ENCODE assay signal across 8 cellular contexts in genomic region chr19:19406878-19407639, GRCh38. TPM values are rescaled to one million over a fixed set of nuclear protein-coding genes. Genes with fewer than 3 reads are reported as not detected.
A peak's percentile ranks its signal among the peaks of the same experiment; 100 is the strongest.
DNase-seq lines count a peak whose midpoint lies in the region; ATAC-seq, FAIRE-seq and TF ChIP-seq lines count a peak whose summit lies in the region.

No MANE protein-coding gene starts in this region.

- H3K36me3 ChIP-seq in MM.1S (replicated peaks; ENCODE audit: insufficient read depth, low read length): no peaks in the 10 kb centered on the region

- TF ChIP-seq CTCF in MM.1S (IDR thresholded peaks at IDR 0.05; ENCODE audit: low read length) (peak; percentile 71), epithelial cell of proximal tubule (conservative IDR thresholded peaks at IDR 0.05; ENCODE audit: low read depth, low read length) (peak; percentile 57), nephron (IDR thresholded peaks at IDR 0.05; ENCODE audit: unreplicated experiment in 3 of 3) (peak in 2 of 3 experiments; percentile 9 to 14)
- TF ChIP-seq CTCF in activated CD8-positive, alpha-beta T cell treated with anti-CD3 and anti-CD28 coated beads for 36 hours (IDR thresholded peaks at IDR 0.05): no peak

- POLR2A ChIA-PET in activated CD8-positive, alpha-beta T cell treated with anti-CD3 and anti-CD28 coated beads for 36 hours (lab: Charles Lee): interaction anchor here (0.7 to 5.4 kb wide), 10 partner anchors 10 to 84 kb away, joined by 3 to 32 read pairs (median 7); no protein-coding TSS in a partner anchor

- H3K27ac Mint-ChIP-seq in activated CD8-positive, alpha-beta T cell treated with anti-CD3 and anti-CD28 coated beads for 36 hours: peak overlapping the region; percentile 95
- peak overlapping the region; percentile 95 to 97 (median 96) for H3K27ac Mint-ChIP-seq in nephron

- CTCF ChIA-PET in activated CD8-positive, alpha-beta T cell treated with anti-CD3 and anti-CD28 coated beads for 36 hours (lab: Charles Lee): interaction anchor here (0.9 to 3.2 kb wide), 11 partner anchors 9 to 214 kb away, joined by 3 to 24 read pairs (median 4); partner anchors contain the start of genes NDUFA13 and TSSK6

- H3K9ac ChIP-seq in MM.1S (ENCODE audit: low read length): peak overlapping the region; percentile 48; the same call in 1 of the 2 replicates

- peaks cover 33% of the 10 kb centered on the region for H4K20me1 ChIP-seq in MM.1S (ENCODE audit: insufficient read depth, low read length)

- H3K79me2 ChIP-seq in MM.1S (ENCODE audit: low read length): peaks cover 72% of the 10 kb centered on the region

- DNase-seq in SKM-1 treated with dmso at 0.1 percent for 144 hours (lab: John Stamatoyannopoulos, UW; ENCODE audit: unreplicated experiment): peak; percentile 5
- DNase-seq in SKM-1 (lab: John Stamatoyannopoulos, UW; ENCODE audit: unreplicated experiment): no peak
- DNase-seq in MM.1S: peak; percentile 79
- peak; percentile 75 for DNase-seq in activated CD8-positive, alpha-beta T cell treated with anti-CD3 and anti-CD28 coated beads for 36 hours
- DNase-seq in epithelial cell of proximal tubule (ENCODE audit: low read depth): no peak
- peak; percentile 16 for DNase-seq in urothelium cell line (ENCODE audit: low spot score)

- H3K4me3 Mint-ChIP-seq in activated CD8-positive, alpha-beta T cell treated with anti-CD3 and anti-CD28 coated beads for 36 hours: peak overlapping the region; percentile 97
- H3K4me3 Mint-ChIP-seq in nephron: peak overlapping the region; percentile 98 to 100 (median 100)

- H3K4me1 ChIP-seq in MM.1S (ENCODE audit: low read length): peaks cover 12% of the 10 kb centered on the region

- peaks cover 22% of the 10 kb centered on the region for H3K36me3 Mint-ChIP-seq in activated CD8-positive, alpha-beta T cell treated with anti-CD3 and anti-CD28 coated beads for 36 hours (ENCODE audit: low read depth)
- H3K36me3 Mint-ChIP-seq in nephron (ENCODE audit: low read depth): no peaks in the 10 kb centered on the region

- H3K27me3 ChIP-seq in MM.1S (replicated peaks; ENCODE audit: insufficient read depth, low read length): no peaks in the 10 kb centered on the region

- H3K4me3 ChIP-seq in MM.1S (ENCODE audit: low read length): peak overlapping the region; percentile 82
- peak overlapping the region; percentile 74 for H3K4me3 ChIP-seq in epithelial cell of proximal tubule (ENCODE audit: low read depth, low read length)

- no peaks in the 10 kb centered on the region for H3K9me3 ChIP-seq in MM.1S (replicated peaks; ENCODE audit: insufficient read depth, low read length)

- H3K4me2 ChIP-seq in MM.1S (ENCODE audit: low read depth, low read length): peak overlapping the region; percentile 98

- intact Hi-C loops in activated CD8-positive, alpha-beta T cell treated with anti-CD3 and anti-CD28 coated beads for 36 hours (cut with micrococcal nuclease): loop anchor here (2.0 to 5.0 kb wide), 2 partner anchors 50 to 82 kb away; no protein-coding TSS in a partner anchor

- FAIRE-seq in urothelium cell line (lab: Jason Lieb, UNC): no peak

- peak; percentile 45 for ATAC-seq in activated CD8-positive, alpha-beta T cell treated with anti-CD3 and anti-CD28 coated beads for 36 hours
- ATAC-seq in HG03460 (IDR thresholded peaks at IDR 0.05; ENCODE audit: unreplicated experiment): no peak

- peak overlapping the region; percentile 25; the same call in 1 of the 2 replicates for H2AFZ ChIP-seq in MM.1S (ENCODE audit: low read length)

- H3K9me2 ChIP-seq in MM.1S (replicated peaks; ENCODE audit: insufficient read depth, low read length): no peaks in the 10 kb centered on the region

- H3F3A ChIP-seq in MM.1S (ENCODE audit: insufficient read depth, low read length): peaks cover 16% of the 10 kb centered on the region

- no peaks in the 10 kb centered on the region for H3K9me3 Mint-ChIP-seq in activated CD8-positive, alpha-beta T cell treated with anti-CD3 and anti-CD28 coated beads for 36 hours
- no peaks in the 10 kb centered on the region for H3K9me3 Mint-ChIP-seq in nephron

- H3K4me1 Mint-ChIP-seq in activated CD8-positive, alpha-beta T cell treated with anti-CD3 and anti-CD28 coated beads for 36 hours (ENCODE audit: low read depth): peaks cover 78% of the 10 kb centered on the region
- H3K4me1 Mint-ChIP-seq in nephron: peaks cover 63% of the 10 kb centered on the region

- H3K27ac ChIP-seq in MM.1S (ENCODE audit: low read length): peak overlapping the region; percentile 31; the same call in 1 of the 2 replicates

- no peaks in the 10 kb centered on the region for H3K27me3 Mint-ChIP-seq in activated CD8-positive, alpha-beta T cell treated with anti-CD3 and anti-CD28 coated beads for 36 hours
- no peaks in the 10 kb centered on the region for H3K27me3 Mint-ChIP-seq in nephron (ENCODE audit: low read depth)

RNA-seq across cellular contexts. Expression of gene GATAD2A, which starts 1.6 kb away (rescaled TPM):
- total RNA-seq in activated CD8-positive, alpha-beta T cell treated with anti-CD3 and anti-CD28 coated beads for 36 hours: 100 to 1,000 TPM; 132 to 136 TPM
- 86.2 and 118 TPM in 2 replicates for total RNA-seq in epithelial cell of proximal tubule

Comparison
In these comparisons a context has a peak if more than half of its experiments do, and no peak if none do; other contexts are left out.
1. DNase-seq: peak in SKM-1 treated with dmso at 0.1 percent for 144 hours (single experiment), MM.1S (single experiment), activated CD8-positive, alpha-beta T cell treated with anti-CD3 and anti-CD28 coated beads for 36 hours (single experiment) and urothelium cell line (single experiment); none in SKM-1 (single experiment) and epithelial cell of proximal tubule (single experiment).